1 cellular context compared by ENCODE assay signal in genomic region chr6:32668226-32668747, GRCh38.
TF ChIP-seq lines count a peak whose summit lies in the region.

No MANE protein-coding gene starts in this region.

TF ChIP-seq in GM12878, 131 proteins besides CTCF, POLR2A, EP300 and RAD21 (continued from another document):
- TF ChIP-seq E2F8 (IDR thresholded peaks at IDR 0.05; ENCODE audit: low read depth, partially characterized antibody) (no peak), HDAC6 (IDR thresholded peaks at IDR 0.05; ENCODE audit: unreplicated experiment) (no peak)
